20 cellular contexts compared by ENCODE assay signal in the genomic region with DNA sequence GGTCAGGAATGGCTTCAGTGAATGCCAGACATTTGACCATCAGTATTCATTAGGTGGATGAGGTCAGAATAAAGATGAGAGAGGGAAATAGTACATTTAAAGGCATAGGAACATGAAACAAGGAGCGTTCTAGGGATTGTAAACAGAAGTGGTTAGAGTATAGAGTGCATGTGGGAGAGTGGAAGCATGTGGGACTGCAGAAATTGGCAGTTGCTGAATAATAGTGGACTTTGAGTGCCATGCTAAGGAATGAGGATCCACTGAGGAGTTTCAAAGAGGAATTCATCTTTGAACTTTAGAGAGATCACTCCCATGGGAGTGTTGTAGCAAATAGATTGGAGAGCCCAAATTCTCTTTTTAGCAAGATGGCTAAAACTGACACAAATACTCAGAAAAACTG. TPM values are rescaled to one million over a fixed set of nuclear protein-coding genes. Genes with fewer than 3 reads are reported as not detected.
A peak's percentile ranks its signal among the peaks of the same experiment; 100 is the strongest.
DNase-seq lines count a peak whose midpoint lies in the region; FAIRE-seq and TF ChIP-seq lines count a peak whose summit lies in the region.
"Had no signal": no experiment of that assay in that cellular context is flagged by ENCODE, and none has a peak within 500 bp of the region (broad histone marks: within the 10 kb centered on the region; RNA-seq: fewer than 3 reads in every experiment).

No MANE protein-coding gene starts in this region.

- dilution Hi-C loops in endothelial cell of umbilical vein (cut with MboI; ENCODE audit: extremely low pct_ligation_motif_present, low sequenced_read_pairs) = no loop called here

- POLR2A ChIA-PET in endothelial cell of umbilical vein (lab: Charles Lee) = no interaction called here

- no peak for TF ChIP-seq CTCF in endothelial cell of umbilical vein (IDR thresholded peaks at IDR 0.05; ENCODE audit: extremely low read depth in 1 of 2, insufficient read depth in 1 of 2, low read depth in 1 of 2, low read length in 2 of 2)

- H3K36me3 ChIP-seq in ACC112 (ENCODE audit: insufficient read depth, low read length) (no peaks in the 10 kb centered on the region), endothelial cell of umbilical vein (ENCODE audit: control insufficient read depth in 2 of 2, extremely low read depth in 1 of 2, insufficient read depth in 2 of 2, low read length in 2 of 2) (no peaks in the 10 kb centered on the region), small intestine (ENCODE audit: control insufficient read depth in 2 of 2, insufficient read depth in 2 of 2, low read length in 2 of 2) (no peaks in the 10 kb centered on the region)

- intact Hi-C loops in endothelial cell of umbilical vein (cut with micrococcal nuclease) = no loop called here
- intact Hi-C loops in posterior cingulate gyrus (cut with DNase I) = no loop called here

- peaks cover 33% of the 10 kb centered on the region for H3K4me1 ChIP-seq in ACC112 (ENCODE audit: control insufficient read depth, insufficient read depth, low read length, unreplicated experiment)
- peaks cover 34% of the 10 kb centered on the region for H3K4me1 ChIP-seq in endothelial cell of umbilical vein (ENCODE audit: control insufficient read depth, extremely low read depth, insufficient read depth, low read length)
- peaks cover 2 to 7% of the 10 kb centered on the region in 2 donors for H3K4me1 ChIP-seq in small intestine (ENCODE audit: control insufficient read depth in 2 of 2, insufficient read depth in 1 of 2, low read depth in 1 of 2, low read length in 1 of 2)

- WGBS in small intestine, 3 donors = 75 to 92% (median 86%) methylated on average over 1 of the region's 1 CpG

- TF ChIP-seq POLR2A in endothelial cell of umbilical vein (IDR thresholded peaks at IDR 0.05; ENCODE audit: low read depth, low read length) = no peak

- no peak overlapping the region for H2AFZ ChIP-seq in ACC112 (ENCODE audit: low read length, unreplicated experiment)
- no peak overlapping the region for H2AFZ ChIP-seq in endothelial cell of umbilical vein (ENCODE audit: low read depth, low read length)

- peak overlapping the region; percentile 24 for H3K4me2 ChIP-seq in endothelial cell of umbilical vein (ENCODE audit: insufficient read depth, low read length)

- no peak overlapping the region for H3K9ac ChIP-seq in endothelial cell of umbilical vein (replicated peaks; ENCODE audit: extremely low read depth, insufficient read depth, low read length)
- H3K9ac ChIP-seq: BLaER1 treated with 17β-estradiol and CSF1 and Interleukin-3, amounts not matched to agents 10 nM and 100 nM had no signal

- H3K27me3 ChIP-seq in ACC112 (ENCODE audit: insufficient read depth, low read length) (no peaks in the 10 kb centered on the region), endothelial cell of umbilical vein (ENCODE audit: control insufficient read depth in 2 of 2, insufficient read depth in 2 of 2, low read length in 2 of 2) (no peaks in the 10 kb centered on the region), small intestine (ENCODE audit: control insufficient read depth in 2 of 2, insufficient read depth in 2 of 2, low read length in 2 of 2) (no peaks in the 10 kb centered on the region)
- H3K27me3 ChIP-seq: BLaER1 treated with 17β-estradiol and CSF1 and Interleukin-3, amounts not matched to agents 10 nM and 100 nM had no signal

- H4K20me1 ChIP-seq in endothelial cell of umbilical vein (replicated peaks; ENCODE audit: control insufficient read depth, extremely low read depth, insufficient read depth, low read length) = no peaks in the 10 kb centered on the region

- peaks cover 42% of the 10 kb centered on the region for H3K79me2 ChIP-seq in ACC112 (ENCODE audit: control insufficient read depth, insufficient read depth, low read length, unreplicated experiment)
- H3K79me2 ChIP-seq in endothelial cell of umbilical vein (ENCODE audit: control insufficient read depth, insufficient read depth, low read length) = peaks cover 39% of the 10 kb centered on the region

- H3K4me3 ChIP-seq in ACC112 (ENCODE audit: low read depth, low read length) (no peak overlapping the region), endothelial cell of umbilical vein (replicated peaks in 1 of 3; ENCODE audit: insufficient read depth in 1 of 3, low read depth in 1 of 3, low read length in 3 of 3) (no peak overlapping the region), small intestine (ENCODE audit: low read depth in 1 of 2, low read length in 2 of 2) (no peak overlapping the region)
- H3K4me3 ChIP-seq: BLaER1 treated with 17β-estradiol and CSF1 and Interleukin-3, amounts not matched to agents 10 nM and 100 nM had no signal

- no peaks in the 10 kb centered on the region for H3K9me3 ChIP-seq in endothelial cell of umbilical vein (replicated peaks; ENCODE audit: control insufficient read depth, insufficient read depth, low read length)
- H3K9me3 ChIP-seq in small intestine (ENCODE audit: control insufficient read depth, low read depth) = no peaks in the 10 kb centered on the region

- BruUV-seq in endothelial cell of umbilical vein (replicated peaks; lab: Mats Ljungman, UMichigan) = no TSS peak

- peak overlapping the region; percentile 80; the same call in 1 of the 2 replicates for H3K27ac ChIP-seq in ACC112 (ENCODE audit: low read depth, low read length)
- H3K27ac ChIP-seq in endothelial cell of umbilical vein (ENCODE audit: insufficient read depth, low read depth, low read length) = no peak overlapping the region
- H3K27ac ChIP-seq in small intestine (ENCODE audit: low read depth in 1 of 2, low read length in 1 of 2) = no peak overlapping the region
- H3K27ac ChIP-seq: BLaER1 treated with 17β-estradiol and CSF1 and Interleukin-3, amounts not matched to agents 10 nM and 100 nM had no signal

- FAIRE-seq in endothelial cell of umbilical vein (lab: Jason Lieb, UNC) = no peak
- no peak for FAIRE-seq in small intestine (lab: Jason Lieb, UNC)
- FAIRE-seq: D721Med, G401.6, GM12891 had no signal

- CTCF ChIA-PET in endothelial cell of umbilical vein (lab: Charles Lee) = interaction anchor here (1.0 kb wide), 1 partner anchor 13 kb away, joined by 4 read pairs; no protein-coding TSS in a partner anchor

- no peaks in the 10 kb centered on the region for H3K9me1 ChIP-seq in endothelial cell of umbilical vein (replicated peaks; ENCODE audit: control insufficient read depth, extremely low read depth, insufficient read depth, low read length)

- DNase-seq in HCEC 1CT (peak; percentile 10), endothelial cell of umbilical vein (ENCODE audit: low read depth, low spot score) (no peak), small intestine (peak; percentile 29), T-helper 2 cell (no peak), CD1c-positive myeloid dendritic cell (ENCODE audit: extremely low spot score) (no peak), posterior cingulate gyrus (no peak)
- DNase-seq: 8988T; ACHN; CD4-positive, alpha-beta T cell; DMS153; DMS79 treated with DMSO at 0.1 percent for 48 hours; EL; H7; KG1 had no signal

TF ChIP-seq in endothelial cell of umbilical vein, 7 proteins besides CTCF, POLR2A, EP300 and RAD21:
- TF ChIP-seq EZH2 (IDR thresholded peaks at IDR 0.05; ENCODE audit: borderline replicate concordance, low read depth, low read length, severe bottlenecking) (no peak), POLR2AphosphoS5 (IDR thresholded peaks at IDR 0.05; ENCODE audit: insufficient read depth, low read depth, low read length) (no peak), JUN (IDR thresholded peaks at IDR 0.05; ENCODE audit: borderline replicate concordance, insufficient read depth, insufficient read length, low read depth) (no peak), MYC (IDR thresholded peaks at IDR 0.05; ENCODE audit: low read depth, low read length) (no peak), FOS (IDR thresholded peaks at IDR 0.05; ENCODE audit: borderline replicate concordance, insufficient read depth, low read length) (no peak), GATA2 (IDR thresholded peaks at IDR 0.05; ENCODE audit: insufficient read depth, insufficient read length, low read depth, low read length) (no peak)
- TF ChIP-seq, protein P1, sequence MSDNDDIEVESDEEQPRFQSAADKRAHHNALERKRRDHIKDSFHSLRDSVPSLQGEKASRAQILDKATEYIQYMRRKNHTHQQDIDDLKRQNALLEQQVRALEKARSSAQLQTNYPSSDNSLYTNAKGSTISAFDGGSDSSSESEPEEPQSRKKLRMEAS (IDR thresholded peaks at IDR 0.05; ENCODE audit: insufficient read depth, insufficient read length) = no peak

RNA-seq across cellular contexts. Expression of a gene that starts 7.9 kb away (rescaled TPM):
- 17.3 and 21.3 TPM in 2 replicates for total RNA-seq in endothelial cell of umbilical vein
- polyA plus RNA-seq in endothelial cell of umbilical vein = 5.2 and 5.8 TPM in 2 replicates
- polyA plus RNA-seq in endothelial cell of umbilical vein (2011; cell fraction: cytosol; rRNA removed) = 4.8 and 5.4 TPM in 2 replicates
- polyA plus RNA-seq in endothelial cell of umbilical vein (2011; cell fraction: nucleus; rRNA removed) = 14.5 and 16.5 TPM in 2 replicates
- 10.6 and 10.9 TPM in 2 replicates for polyA plus RNA-seq in endothelial cell of umbilical vein (2012)
- polyA minus RNA-seq in endothelial cell of umbilical vein = 33.8 and 33.9 TPM in 2 replicates
- polyA minus RNA-seq in endothelial cell of umbilical vein (2011; cell fraction: cytosol; rRNA and poly(A)+ RNA removed) = 19.3 TPM
- polyA minus RNA-seq in endothelial cell of umbilical vein (2011; cell fraction: nucleus; rRNA and poly(A)+ RNA removed) = 36.8 and 49.7 TPM in 2 replicates
- polyA plus RNA-seq in small intestine = 1 to 10 TPM; 1.4 to 3.7 (median 2.0) TPM

RNA-seq across cellular contexts. Expression of a gene that starts 25.3 kb away (rescaled TPM):
- not detected in 2 replicates for total RNA-seq in endothelial cell of umbilical vein
- polyA plus RNA-seq in endothelial cell of umbilical vein (not detected in 2 replicates), small intestine (1 to 10 TPM; 1.9 to 8.0 (median 3.1) TPM)
- polyA plus RNA-seq in endothelial cell of umbilical vein (2011; cell fraction: cytosol; rRNA removed) = not detected in 2 replicates
- polyA plus RNA-seq in endothelial cell of umbilical vein (2011; cell fraction: nucleus; rRNA removed) = not detected in 2 replicates
- polyA plus RNA-seq in endothelial cell of umbilical vein (2012) = not detected in 2 replicates
- not detected in 2 replicates for polyA minus RNA-seq in endothelial cell of umbilical vein
- polyA minus RNA-seq in endothelial cell of umbilical vein (2011; cell fraction: cytosol; rRNA and poly(A)+ RNA removed) = not detected
- not detected in 2 replicates for polyA minus RNA-seq in endothelial cell of umbilical vein (2011; cell fraction: nucleus; rRNA and poly(A)+ RNA removed)
- total RNA-seq: CD4-positive, alpha-beta T cell; H7 had no signal
- polyA plus RNA-seq: IgD-negative memory B cell had no signal

Comparison
In these comparisons a context has a peak if more than half of its experiments do, and no peak if none do; other contexts are left out.
1. DNase-seq: peak in HCEC 1CT (single experiment) and small intestine (single experiment); none in endothelial cell of umbilical vein (single experiment), T-helper 2 cell (0 of 5), CD1c-positive myeloid dendritic cell (single experiment) and posterior cingulate gyrus (0 of 10).